22 cellular contexts compared by ENCODE assay signal in genomic region chr12:25087596-25087995, GRCh38.
DNase-seq lines count a peak whose midpoint lies in the region; ATAC-seq and TF ChIP-seq lines count a peak whose summit lies in the region.
"Had no signal": no experiment of that assay in that cellular context is flagged by ENCODE, and none has a peak within 500 bp of the region (broad histone marks: within the 10 kb centered on the region; RNA-seq: fewer than 3 reads in every experiment).

No MANE protein-coding gene starts in this region.

- H2AFZ ChIP-seq in GM23338 = 0 out of 2 replicates have a peak overlapping the region, but pooled peaks have one; percentile 56

- H3K9me3 Mint-ChIP-seq in activated naive CD4-positive, alpha-beta T cell treated with anti-CD3 and anti-CD28 coated beads, Interleukin-2, amount 50 U/mL, for 24 hours = no peaks in the 10 kb centered on the region
- H3K9me3 Mint-ChIP-seq in GM23338 = no peaks in the 10 kb centered on the region
- H3K9me3 Mint-ChIP-seq in stimulated activated effector memory CD8-positive, alpha-beta T cell treated with anti-CD3 and anti-CD28 coated beads, Interleukin-12 subunit alpha, Interleukin-12 subunit beta, amount 100 ng/mL, for 72 hours = no peaks in the 10 kb centered on the region
- H3K9me3 Mint-ChIP-seq in activated CD4-positive, alpha-beta T cell treated with anti-CD3 and anti-CD28 coated beads for 36 hours (ENCODE audit: low read depth) = no peaks in the 10 kb centered on the region
- H3K9me3 Mint-ChIP-seq: CD4-positive, CD25-positive, alpha-beta regulatory T cell had no signal

- H3K9me2 ChIP-seq in GM23338 (ENCODE audit: insufficient read depth) = no peaks in the 10 kb centered on the region

- POLR2A ChIA-PET in activated CD4-positive, alpha-beta T cell treated with anti-CD3 and anti-CD28 coated beads for 36 hours (lab: Charles Lee) = no interaction called here

- no peaks in the 10 kb centered on the region for H3K27me3 Mint-ChIP-seq in activated naive CD4-positive, alpha-beta T cell treated with anti-CD3 and anti-CD28 coated beads, Interleukin-2, amount 50 U/mL, for 24 hours
- no peaks in the 10 kb centered on the region for H3K27me3 Mint-ChIP-seq in GM23338 (ENCODE audit: insufficient read depth, low read depth, poor library complexity)
- no peaks in the 10 kb centered on the region for H3K27me3 Mint-ChIP-seq in activated CD4-positive, alpha-beta T cell treated with anti-CD3 and anti-CD28 coated beads for 36 hours
- H3K27me3 Mint-ChIP-seq: CD4-positive, CD25-positive, alpha-beta regulatory T cell had no signal

- intact Hi-C loops in activated CD4-positive, alpha-beta T cell treated with anti-CD3 and anti-CD28 coated beads for 36 hours (cut with DNase I, micrococcal nuclease) = no loop called here

- peak overlapping the region; percentile 85 for H3K27ac Mint-ChIP-seq in activated naive CD4-positive, alpha-beta T cell treated with anti-CD3 and anti-CD28 coated beads, Interleukin-2, amount 50 U/mL, for 24 hours
- H3K27ac Mint-ChIP-seq in GM23338 = no peak overlapping the region; the same call in 1 of the 2 replicates
- H3K27ac Mint-ChIP-seq in stimulated activated effector memory CD8-positive, alpha-beta T cell treated with anti-CD3 and anti-CD28 coated beads, Interleukin-12 subunit alpha, Interleukin-12 subunit beta, amount 100 ng/mL, for 72 hours = peak overlapping the region; percentile 79
- no peak overlapping the region for H3K27ac Mint-ChIP-seq in activated CD4-positive, alpha-beta T cell treated with anti-CD3 and anti-CD28 coated beads for 36 hours

- peaks cover 48% of the 10 kb centered on the region for H3K36me3 Mint-ChIP-seq in activated naive CD4-positive, alpha-beta T cell treated with anti-CD3 and anti-CD28 coated beads, Interleukin-2, amount 50 U/mL, for 24 hours
- no peaks in the 10 kb centered on the region for H3K36me3 Mint-ChIP-seq in GM23338 (ENCODE audit: low read depth)
- peaks cover 39% of the 10 kb centered on the region for H3K36me3 Mint-ChIP-seq in stimulated activated effector memory CD8-positive, alpha-beta T cell treated with anti-CD3 and anti-CD28 coated beads, Interleukin-12 subunit alpha, Interleukin-12 subunit beta, amount 100 ng/mL, for 72 hours
- H3K36me3 Mint-ChIP-seq in activated CD4-positive, alpha-beta T cell treated with anti-CD3 and anti-CD28 coated beads for 36 hours (ENCODE audit: low read depth) = peaks cover 51% of the 10 kb centered on the region

- no peaks in the 10 kb centered on the region for H3K36me3 ChIP-seq in GM23338 (ENCODE audit: insufficient read depth)
- H3K36me3 ChIP-seq: HAP-1, SJCRH30 had no signal

- CTCF ChIA-PET in activated CD4-positive, alpha-beta T cell treated with anti-CD3 and anti-CD28 coated beads for 36 hours (lab: Charles Lee) = no interaction called here

- ATAC-seq in GM23338 = no peak
- no peak for ATAC-seq in stimulated activated effector memory CD8-positive, alpha-beta T cell treated with anti-CD3 and anti-CD28 coated beads, Interleukin-12 subunit alpha, Interleukin-12 subunit beta, amount 100 ng/mL, for 72 hours
- no peak for ATAC-seq in activated CD4-positive, alpha-beta T cell treated with anti-CD3 and anti-CD28 coated beads for 36 hours
- ATAC-seq: A549, PC-3 had no signal

- peaks cover 7% of the 10 kb centered on the region; the same call in 1 of the 2 replicates for H3K4me1 ChIP-seq in GM23338 (ENCODE audit: insufficient read depth)
- H3K4me1 ChIP-seq: A549, Caco-2 had no signal

- TF ChIP-seq CTCF in GM23338 (conservative IDR thresholded peaks at IDR 0.05; ENCODE audit: low read depth in 2 of 2) = no peak

- no peaks in the 10 kb centered on the region for H3K79me2 ChIP-seq in GM23338 (replicated peaks; ENCODE audit: insufficient read depth)

- no peak overlapping the region for H3K4me2 ChIP-seq in GM23338
- H3K4me2 ChIP-seq: A549 had no signal

- H3K4me1 Mint-ChIP-seq in activated naive CD4-positive, alpha-beta T cell treated with anti-CD3 and anti-CD28 coated beads, Interleukin-2, amount 50 U/mL, for 24 hours = peaks cover 30% of the 10 kb centered on the region
- peaks cover 2% of the 10 kb centered on the region; the same call in 1 of the 3 replicates for H3K4me1 Mint-ChIP-seq in GM23338
- peaks cover 24% of the 10 kb centered on the region for H3K4me1 Mint-ChIP-seq in stimulated activated effector memory CD8-positive, alpha-beta T cell treated with anti-CD3 and anti-CD28 coated beads, Interleukin-12 subunit alpha, Interleukin-12 subunit beta, amount 100 ng/mL, for 72 hours
- peaks cover 26% of the 10 kb centered on the region for H3K4me1 Mint-ChIP-seq in activated CD4-positive, alpha-beta T cell treated with anti-CD3 and anti-CD28 coated beads for 36 hours

- no peaks in the 10 kb centered on the region for H4K20me1 ChIP-seq in GM23338 (replicated peaks; ENCODE audit: insufficient read depth)

- H3K4me3 ChIP-seq in GM23338 = no peak overlapping the region
- H3K4me3 ChIP-seq: A549, HAP-1, SJCRH30 had no signal

- H3F3A ChIP-seq in GM23338 (replicated peaks; ENCODE audit: low read depth) = no peaks in the 10 kb centered on the region

- no peak overlapping the region for H3K27ac ChIP-seq in GM23338 (ENCODE audit: low read depth)
- H3K27ac ChIP-seq: A549, HL-60, RWPE1, SJCRH30 had no signal

- no peak overlapping the region for H3K4me3 Mint-ChIP-seq in activated naive CD4-positive, alpha-beta T cell treated with anti-CD3 and anti-CD28 coated beads, Interleukin-2, amount 50 U/mL, for 24 hours
- no peak overlapping the region for H3K4me3 Mint-ChIP-seq in GM23338
- H3K4me3 Mint-ChIP-seq in stimulated activated effector memory CD8-positive, alpha-beta T cell treated with anti-CD3 and anti-CD28 coated beads, Interleukin-12 subunit alpha, Interleukin-12 subunit beta, amount 100 ng/mL, for 72 hours = no peak overlapping the region
- no peak overlapping the region for H3K4me3 Mint-ChIP-seq in activated CD4-positive, alpha-beta T cell treated with anti-CD3 and anti-CD28 coated beads for 36 hours
- H3K4me3 Mint-ChIP-seq: CD4-positive, CD25-positive, alpha-beta regulatory T cell had no signal

- no peaks in the 10 kb centered on the region for H3K27me3 ChIP-seq in GM23338 (ENCODE audit: insufficient read depth)
- H3K27me3 ChIP-seq: SJCRH30 had no signal

- no peak for DNase-seq in activated naive CD4-positive, alpha-beta T cell treated with Interleukin-2 at 50 U/mL for 16 hours
- DNase-seq in GM23338 (ENCODE audit: low spot score) (peak; percentile 18), dermis blood vessel endothelial cell (peak; percentile 52), NCI-H1417 treated with DMSO at 0.1 percent for 48 hours (lab: John Stamatoyannopoulos, UW) (no peak), cortex of kidney (lab: John Stamatoyannopoulos, UW) (no peak)
- no peak for DNase-seq in stimulated activated effector memory CD8-positive, alpha-beta T cell treated with anti-CD3 and anti-CD28 coated beads, Interleukin-12 subunit alpha, Interleukin-12 subunit beta, amount 100 ng/mL, for 72 hours (ENCODE audit: low spot score in 2 of 2)
- no peak for DNase-seq in activated CD4-positive, alpha-beta T cell treated with anti-CD3 and anti-CD28 coated beads for 36 hours
- DNase-seq: Caco-2; CD4-positive, CD25-positive, alpha-beta regulatory T cell; DMS153; EL; NCI-H1436 treated with DMSO at 0.1 percent for 48 hours; NCI-H2029 treated with DMSO at 0.1 percent for 48 hours; NCI-H2171 treated with DMSO at 0.1 percent for 48 hours; NCI-H774; PC-3; SJCRH30 had no signal

TF ChIP-seq in GM23338, 12 proteins besides CTCF, POLR2A, EP300 and RAD21 (continues in another document):
- TF ChIP-seq STAT1 (IDR thresholded peaks at IDR 0.05; ENCODE audit: unreplicated experiment) = no peak
- no peak for TF ChIP-seq EZH2phosphoT487 (IDR thresholded peaks at IDR 0.05; ENCODE audit: unreplicated experiment)

Comparison
In these comparisons a context has a peak if more than half of its experiments do, and no peak if none do; other contexts are left out.
1. H3K27ac Mint-ChIP-seq: peak in activated naive CD4-positive, alpha-beta T cell treated with anti-CD3 and anti-CD28 coated beads, Interleukin-2, amount 50 U/mL, for 24 hours (single experiment) and stimulated activated effector memory CD8-positive, alpha-beta T cell treated with anti-CD3 and anti-CD28 coated beads, Interleukin-12 subunit alpha, Interleukin-12 subunit beta, amount 100 ng/mL, for 72 hours (single experiment); none in GM23338 (single experiment) and activated CD4-positive, alpha-beta T cell treated with anti-CD3 and anti-CD28 coated beads for 36 hours (single experiment).
2. DNase-seq: peak in GM23338 (single experiment) and dermis blood vessel endothelial cell (single experiment); none in activated naive CD4-positive, alpha-beta T cell treated with Interleukin-2 at 50 U/mL for 16 hours (single experiment), stimulated activated effector memory CD8-positive, alpha-beta T cell treated with anti-CD3 and anti-CD28 coated beads, Interleukin-12 subunit alpha, Interleukin-12 subunit beta, amount 100 ng/mL, for 72 hours (0 of 2), NCI-H1417 treated with DMSO at 0.1 percent for 48 hours (single experiment), cortex of kidney (single experiment) and activated CD4-positive, alpha-beta T cell treated with anti-CD3 and anti-CD28 coated beads for 36 hours (single experiment).